Comparison of ENCODE assay signal across 12 cellular contexts in the genomic region with DNA sequence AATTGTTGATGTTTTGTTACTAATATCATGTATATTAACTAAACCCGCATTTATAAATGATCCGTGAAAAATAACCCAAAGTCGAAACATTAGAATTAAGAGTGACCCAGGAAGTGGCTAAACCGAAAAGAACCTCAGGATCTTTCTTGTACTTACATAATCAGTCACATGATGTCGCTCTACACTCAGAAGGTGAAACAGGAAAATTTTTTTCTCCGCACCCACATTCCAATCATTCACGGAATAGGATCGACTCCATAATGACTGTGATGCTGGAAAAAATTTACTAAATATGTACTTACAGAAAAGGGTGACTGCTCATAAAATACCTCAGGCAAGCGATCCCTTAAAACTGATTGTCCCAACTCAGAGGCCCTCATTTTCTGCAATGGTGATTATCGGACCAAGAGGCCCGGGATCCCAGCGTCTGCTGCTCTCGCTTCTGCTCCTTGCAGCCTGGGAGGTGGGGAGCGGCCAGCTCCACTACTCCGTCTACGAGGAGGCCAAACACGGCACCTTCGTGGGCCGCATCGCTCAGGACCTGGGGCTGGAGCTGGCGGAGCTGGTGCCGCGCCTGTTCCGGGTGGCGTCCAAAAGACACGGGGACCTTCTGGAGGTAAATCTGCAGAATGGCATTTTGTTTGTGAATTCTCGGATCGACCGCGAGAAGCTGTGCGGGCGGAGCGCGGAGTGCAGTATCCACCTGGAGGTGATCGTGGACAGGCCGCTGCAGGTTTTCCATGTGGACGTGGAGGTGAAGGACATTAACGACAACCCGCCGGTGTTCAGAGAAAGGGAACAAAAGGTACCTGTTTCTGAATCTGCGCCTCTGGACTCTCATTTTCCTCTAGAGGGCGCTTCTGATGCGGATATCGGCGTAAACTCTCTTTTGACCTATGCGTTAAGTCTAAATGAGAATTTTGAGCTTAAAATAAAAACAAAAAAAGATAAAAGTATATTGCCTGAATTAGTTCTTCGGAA. TPM values are rescaled to one million over a fixed set of nuclear protein-coding genes. Genes with fewer than 3 reads are reported as not detected.
DNase-seq lines count a peak whose midpoint lies in the region; ATAC-seq, FAIRE-seq and TF ChIP-seq lines count a peak whose summit lies in the region.
"Had no signal": no experiment of that assay in that cellular context is flagged by ENCODE, and none has a peak within 500 bp of the region (broad histone marks: within the 10 kb centered on the region; RNA-seq: fewer than 3 reads in every experiment).

A gene with protein sequence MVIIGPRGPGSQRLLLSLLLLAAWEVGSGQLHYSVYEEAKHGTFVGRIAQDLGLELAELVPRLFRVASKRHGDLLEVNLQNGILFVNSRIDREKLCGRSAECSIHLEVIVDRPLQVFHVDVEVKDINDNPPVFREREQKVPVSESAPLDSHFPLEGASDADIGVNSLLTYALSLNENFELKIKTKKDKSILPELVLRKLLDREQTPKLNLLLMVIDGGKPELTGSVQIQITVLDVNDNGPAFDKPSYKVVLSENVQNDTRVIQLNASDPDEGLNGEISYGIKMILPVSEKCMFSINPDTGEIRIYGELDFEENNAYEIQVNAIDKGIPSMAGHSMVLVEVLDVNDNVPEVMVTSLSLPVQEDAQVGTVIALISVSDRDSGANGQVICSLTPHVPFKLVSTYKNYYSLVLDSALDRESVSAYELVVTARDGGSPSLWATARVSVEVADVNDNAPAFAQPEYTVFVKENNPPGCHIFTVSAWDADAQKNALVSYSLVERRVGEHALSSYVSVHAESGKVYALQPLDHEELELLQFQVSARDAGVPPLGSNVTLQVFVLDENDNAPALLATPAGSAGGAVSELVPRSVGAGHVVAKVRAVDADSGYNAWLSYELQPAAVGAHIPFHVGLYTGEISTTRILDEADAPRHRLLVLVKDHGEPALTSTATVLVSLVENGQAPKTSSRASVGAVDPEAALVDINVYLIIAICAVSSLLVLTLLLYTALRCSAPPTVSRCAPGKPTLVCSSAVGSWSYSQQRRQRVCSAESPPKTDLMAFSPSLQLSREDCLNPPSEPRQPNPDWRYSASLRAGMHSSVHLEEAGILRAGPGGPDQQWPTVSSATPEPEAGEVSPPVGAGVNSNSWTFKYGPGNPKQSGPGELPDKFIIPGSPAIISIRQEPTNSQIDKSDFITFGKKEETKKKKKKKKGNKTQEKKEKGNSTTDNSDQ (plus strand): TSS at position 224 of the 981 bp plus-strand sequence. CDS start 165 bp downstream, at position 389.

- dilution Hi-C loops in mammary epithelial cell (cut with HindIII; ENCODE audit: low sequenced_read_pairs): no loop called here

- H3K9me3 Mint-ChIP-seq in MCF 10A (ENCODE audit: unreplicated experiment) (peaks cover 11% of the 10 kb centered on the region), brain (peaks cover 54 to 92% (median 72%) of the 10 kb centered on the region in 5 experiments)
- peaks cover 12 to 28% of the 10 kb centered on the region in 2 donors for H3K9me3 Mint-ChIP-seq in activated naive CD4-positive, alpha-beta T cell treated with anti-CD3 and anti-CD28 coated beads, Interleukin-2, amount 50 U/mL, for 72 hours

- no peaks in the 10 kb centered on the region for H3K79me2 ChIP-seq in mammary epithelial cell (ENCODE audit: insufficient read depth, low read length)

- H3K4me1 ChIP-seq in mammary epithelial cell (ENCODE audit: insufficient read depth, low read length): no peaks in the 10 kb centered on the region
- no peaks in the 10 kb centered on the region for H3K4me1 ChIP-seq in lower lobe of right lung

- no peak within 1 kb of the TSS for H2AFZ ChIP-seq in mammary epithelial cell (ENCODE audit: low read depth, low read length)

- peaks cover 28% of the 10 kb centered on the region for H3K9me3 ChIP-seq in mammary epithelial cell (replicated peaks; ENCODE audit: insufficient read depth, low read length)
- peaks cover 12% of the 10 kb centered on the region for H3K9me3 ChIP-seq in lower lobe of right lung

- in situ Hi-C loops in mammary epithelial cell (cut with MboI; ENCODE audit: low sequenced_read_pairs in 2 of 2): loop anchor here in 1 of 2 donors (5.0 kb wide), 1 partner anchor 167 kb away; no protein-coding TSS in a partner anchor

- H3K36me3 Mint-ChIP-seq in MCF 10A (ENCODE audit: insufficient read depth, unreplicated experiment) (peaks cover 12% of the 10 kb centered on the region), brain (peaks cover 96% of the 10 kb centered on the region)
- peaks cover 6 to 28% of the 10 kb centered on the region in 2 donors for H3K36me3 Mint-ChIP-seq in activated naive CD4-positive, alpha-beta T cell treated with anti-CD3 and anti-CD28 coated beads, Interleukin-2, amount 50 U/mL, for 72 hours

- no peaks in the 10 kb centered on the region for H4K20me1 ChIP-seq in mammary epithelial cell (ENCODE audit: insufficient read depth, low read length)

- TF ChIP-seq CTCF in MCF 10A (IDR thresholded peaks at IDR 0.05; ENCODE audit: unreplicated experiment): peak; percentile 68
- peak in 1 of 2 donors; percentile 23 for TF ChIP-seq CTCF in mammary epithelial cell (conservative IDR thresholded peaks at IDR 0.05 in 1 of 2, IDR thresholded peaks at IDR 0.05 in 1 of 2; ENCODE audit: extremely low read depth in 1 of 2, insufficient read depth in 1 of 2, low read depth in 1 of 2, low read length in 2 of 2)
- peak; percentile 50 to 54 for TF ChIP-seq CTCF in brain (conservative IDR thresholded peaks at IDR 0.05)
- peak; percentile 19 for TF ChIP-seq CTCF in lower lobe of right lung (IDR thresholded peaks at IDR 0.05)

- peak within 1 kb of the TSS; percentile 92 for H3K27ac Mint-ChIP-seq in MCF 10A (ENCODE audit: low read depth, unreplicated experiment)
- H3K27ac Mint-ChIP-seq in brain: peak within 1 kb of the TSS; percentile 64 to 94 (median 91)
- H3K27ac Mint-ChIP-seq in activated naive CD4-positive, alpha-beta T cell treated with anti-CD3 and anti-CD28 coated beads, Interleukin-2, amount 50 U/mL, for 72 hours: peak within 1 kb of the TSS in 1 of 2 donors; percentile 61

- H3K27me3 ChIP-seq in mammary epithelial cell (ENCODE audit: insufficient read depth, low read length) (no peaks in the 10 kb centered on the region), lower lobe of right lung (ENCODE audit: low read depth) (peaks cover 7% of the 10 kb centered on the region)

- H3K27me3 Mint-ChIP-seq in MCF 10A (ENCODE audit: insufficient read depth, unreplicated experiment): no peaks in the 10 kb centered on the region
- H3K27me3 Mint-ChIP-seq in brain: no peaks in the 10 kb centered on the region

- no peak within 1 kb of the TSS for H3K4me2 ChIP-seq in mammary epithelial cell (ENCODE audit: insufficient read depth, low read depth, low read length)

- H3K36me3 ChIP-seq in mammary epithelial cell (ENCODE audit: insufficient read depth, low read length) (no peaks in the 10 kb centered on the region), lower lobe of right lung (no peaks in the 10 kb centered on the region)

- 34% methylated on average over 29 of the region's 47 CpGs for WGBS in mammary epithelial cell (ENCODE audit: low coverage, missing lambda C conversion rate)

- CTCF ChIA-PET in MCF 10A (lab: Yijun Ruan, JAX): interaction anchor here (0.6 to 5.9 kb wide), 63 partner anchors 9 to 1831 kb away, joined by 3 to 121 read pairs (median 4); partner anchors contain the start of genes HARS1, HARS2, PCDHA10 and PCDHA5
- CTCF ChIA-PET in mammary epithelial cell (lab: Charles Lee; ENCODE audit: low non-redundant PET): no interaction called here

- peaks cover 4% of the 10 kb centered on the region for H3K4me1 Mint-ChIP-seq in MCF 10A (ENCODE audit: insufficient read depth, unreplicated experiment)
- peaks cover 37% of the 10 kb centered on the region for H3K4me1 Mint-ChIP-seq in brain
- H3K4me1 Mint-ChIP-seq: naive thymus-derived CD8-positive, alpha-beta T cell had no signal

- no peak within 1 kb of the TSS for H3K4me3 ChIP-seq in mammary epithelial cell (replicated peaks in 1 of 3; ENCODE audit: insufficient read depth in 1 of 3, low read depth in 2 of 3, low read length in 3 of 3)
- H3K4me3 ChIP-seq in lower lobe of right lung: peak within 1 kb of the TSS; percentile 22

- BruUV-seq in MCF 10A (replicated peaks; lab: Mats Ljungman, UMichigan) (TSS peak; percentile 79), mammary epithelial cell (replicated peaks; lab: Mats Ljungman, UMichigan) (no TSS peak)

- FAIRE-seq in urothelium cell line (lab: Jason Lieb, UNC): no peak

- H3K4me3 Mint-ChIP-seq in MCF 10A (ENCODE audit: unreplicated experiment) (peak within 1 kb of the TSS; percentile 86), brain (peak within 1 kb of the TSS; percentile 85 to 92 (median 88))
- H3K4me3 Mint-ChIP-seq: naive thymus-derived CD8-positive, alpha-beta T cell had no signal

- POLR2A ChIA-PET in MCF 10A (lab: Yijun Ruan, JAX): interaction anchor here (0.6 to 4.6 kb wide), 26 partner anchors 13 to 421 kb away, joined by 3 to 179 read pairs (median 4); partner anchors contain the start of genes HARS1, HARS2, IK and NDUFA2

- peak; percentile 79 to 89 for ATAC-seq in lower lobe of right lung
- no peak for ATAC-seq in GM18511 (IDR thresholded peaks at IDR 0.05; ENCODE audit: unreplicated experiment)
- ATAC-seq in activated naive CD4-positive, alpha-beta T cell treated with anti-CD3 and anti-CD28 coated beads, Interleukin-2, amount 50 U/mL, for 72 hours: no peak
- ATAC-seq: naive thymus-derived CD8-positive, alpha-beta T cell had no signal

- DNase-seq in MCF 10A (ENCODE audit: unreplicated experiment) (peak; percentile 76), mammary epithelial cell (no peak), lower lobe of right lung (no peak), urothelium cell line (ENCODE audit: low spot score) (peak; percentile 26)
- DNase-seq in stimulated activated CD4-positive, alpha-beta T cell treated with anti-CD3 and anti-CD28 coated beads, Interleukin-12 subunit alpha, Interleukin-12 subunit beta, amount 100 ng/mL, for 4 hours: no peak
- DNase-seq in activated naive CD4-positive, alpha-beta T cell treated with anti-CD3 and anti-CD28 coated beads, Interleukin-2, amount 50 U/mL, for 72 hours (ENCODE audit: low spot score in 2 of 2): no peak
- DNase-seq: dermis blood vessel endothelial cell; GOT3; naive thymus-derived CD8-positive, alpha-beta T cell; NCI-H1092 had no signal

- intact Hi-C loops in MCF 10A (cut with micrococcal nuclease) (loop anchor here (1.0 kb wide), 3 partner anchors 51 to 165 kb away; partner anchors contain the start of gene PCDHAC1), mammary epithelial cell (cut with micrococcal nuclease) (loop anchor here (1.0 to 2.0 kb wide), 2 partner anchors 51 to 166 kb away; partner anchors contain the start of gene PCDHAC1), lower lobe of right lung (cut with DNase I) (no loop called here)

- no peak within 1 kb of the TSS for H3K9ac ChIP-seq in mammary epithelial cell (ENCODE audit: insufficient read depth, low read length)

- no peak within 1 kb of the TSS for H3K27ac ChIP-seq in mammary epithelial cell (ENCODE audit: insufficient read depth, low read depth, low read length)
- H3K27ac ChIP-seq in lower lobe of right lung: peak within 1 kb of the TSS; percentile 57

RNA-seq across cellular contexts. Expression of the gene that starts here (rescaled TPM):
- 6.1 and 9.6 TPM in 2 replicates for total RNA-seq in MCF 10A (2022)
- total RNA-seq in mammary epithelial cell: 1 to 10 TPM in 1 of 2 donors, under 1 TPM in 1; 0.45 to 6.8 TPM
- 0.03 TPM for polyA plus RNA-seq in mammary epithelial cell
- not detected for polyA minus RNA-seq in mammary epithelial cell
- 0.66 TPM for polyA plus RNA-seq in brain (ENCODE audit: insufficient read depth, low read depth, low replicate concordance)
- total RNA-seq in lower lobe of right lung: 6.6 TPM
- not detected for total RNA-seq in activated naive CD4-positive, alpha-beta T cell treated with anti-CD3 and anti-CD28 coated beads, Interleukin-2, amount 50 U/mL, for 72 hours
- total RNA-seq: naive thymus-derived CD8-positive, alpha-beta T cell had no signal
- polyA plus RNA-seq: naive thymus-derived CD8-positive, alpha-beta T cell had no signal

Comparison
In these comparisons a context has a peak if more than half of its experiments do, and no peak if none do; other contexts are left out.
1. DNase-seq: peak in MCF 10A (single experiment) and urothelium cell line (single experiment); none in mammary epithelial cell (single experiment), lower lobe of right lung (single experiment), stimulated activated CD4-positive, alpha-beta T cell treated with anti-CD3 and anti-CD28 coated beads, Interleukin-12 subunit alpha, Interleukin-12 subunit beta, amount 100 ng/mL, for 4 hours (single experiment) and activated naive CD4-positive, alpha-beta T cell treated with anti-CD3 and anti-CD28 coated beads, Interleukin-2, amount 50 U/mL, for 72 hours (0 of 2).
2. ATAC-seq: peak in lower lobe of right lung (2 of 2); none in GM18511 (single experiment) and activated naive CD4-positive, alpha-beta T cell treated with anti-CD3 and anti-CD28 coated beads, Interleukin-2, amount 50 U/mL, for 72 hours (0 of 2).